8 cellular contexts compared by ENCODE assay signal in the genomic region with DNA sequence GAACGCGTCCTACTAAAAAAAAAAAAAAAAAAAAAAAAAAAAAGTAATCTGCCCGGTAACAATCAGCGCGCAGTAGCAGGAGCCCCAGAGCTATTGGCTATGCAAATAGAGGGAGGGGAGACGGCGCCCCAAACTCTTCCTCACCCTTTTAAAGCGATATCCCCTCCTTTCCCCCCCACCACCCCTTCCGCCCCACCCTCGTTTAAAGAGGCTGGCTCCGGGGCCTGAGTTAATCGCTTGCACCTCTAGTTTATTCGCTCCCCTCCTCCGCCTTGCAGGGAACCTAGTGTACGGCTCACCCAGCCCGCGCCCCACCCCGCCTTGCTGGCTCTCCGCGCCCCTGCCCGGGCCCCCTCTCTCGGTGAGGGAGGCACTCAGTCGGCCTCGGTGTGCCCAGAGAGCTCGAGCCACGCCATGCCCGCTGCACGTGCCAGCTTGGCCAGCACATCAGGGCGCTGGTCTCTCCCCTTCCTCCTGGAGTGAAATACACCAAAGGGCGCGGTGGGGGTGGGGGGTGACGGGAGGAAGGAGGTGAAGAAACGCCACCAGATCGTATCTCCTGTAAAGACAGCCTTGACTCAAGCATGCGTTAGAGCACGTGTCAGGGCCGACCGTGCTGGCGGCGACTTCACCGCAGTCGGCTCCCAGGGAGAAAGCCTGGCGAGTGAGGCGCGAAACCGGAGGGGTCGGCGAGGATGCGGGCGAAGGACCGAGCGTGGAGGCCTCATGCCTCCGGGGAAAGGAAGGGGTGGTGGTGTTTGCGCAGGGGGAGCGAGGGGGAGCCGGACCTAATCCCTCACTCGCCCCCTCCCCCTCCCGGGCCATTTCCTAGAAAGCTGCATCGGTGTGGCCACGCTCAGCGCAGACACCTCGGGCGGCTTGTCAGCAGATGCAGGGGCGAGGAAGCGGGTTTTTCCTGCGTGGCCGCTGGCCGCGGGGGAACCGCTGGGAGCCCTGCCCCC. TPM values are rescaled to one million over a fixed set of nuclear protein-coding genes. Genes with fewer than 3 reads are reported as not detected.
DNase-seq lines count a peak whose midpoint lies in the region; ATAC-seq, FAIRE-seq and TF ChIP-seq lines count a peak whose summit lies in the region.

No MANE protein-coding gene starts in this region.

- intact Hi-C loops in MCF 10A (cut with micrococcal nuclease): no loop called here

- DNase-seq in AG08396 (ENCODE audit: low spot score) (peak; percentile 66), GM19239 (ENCODE audit: insufficient read length, low spot score) (peak; percentile 68), UCSD-AML1 (lab: John Stamatoyannopoulos, UW; ENCODE audit: unreplicated experiment) (peak; percentile 87), MCF 10A (ENCODE audit: unreplicated experiment) (peak; percentile 67), islet precursor cell (peak; percentile 87), hepatic stellate cell (ENCODE audit: low spot score) (no peak)
- peak; percentile 85 for DNase-seq in stimulated activated CD4-positive, alpha-beta T cell treated with anti-CD3 and anti-CD28 coated beads, Interleukin-12 subunit alpha, Interleukin-12 subunit beta, amount 100 ng/mL, for 4 hours

- ATAC-seq in HG03469 (IDR thresholded peaks at IDR 0.05; ENCODE audit: unreplicated experiment): peak; percentile 28

- BruUV-seq in MCF 10A (replicated peaks; lab: Mats Ljungman, UMichigan): no TSS peak

- H3K9me3 Mint-ChIP-seq in MCF 10A (ENCODE audit: unreplicated experiment): no peaks in the 10 kb centered on the region

- peak overlapping the region; percentile 79 for H3K4me3 Mint-ChIP-seq in MCF 10A (ENCODE audit: unreplicated experiment)

- POLR2A ChIA-PET in MCF 10A (lab: Yijun Ruan, JAX): interaction anchor here (0.7 to 1.3 kb wide), 3 partner anchors 240 to 376 kb away, joined by 4 to 5 read pairs (median 5); no protein-coding TSS in a partner anchor

- CTCF ChIA-PET in MCF 10A (lab: Yijun Ruan, JAX): interaction anchor here (0.5 to 3.6 kb wide), 5 partner anchors 33 to 388 kb away, joined by 3 to 19 read pairs (median 4); no protein-coding TSS in a partner anchor

- no peak for TF ChIP-seq CTCF in MCF 10A (IDR thresholded peaks at IDR 0.05; ENCODE audit: unreplicated experiment)

- peaks cover 19% of the 10 kb centered on the region for H3K4me1 Mint-ChIP-seq in MCF 10A (ENCODE audit: insufficient read depth, unreplicated experiment)

- no peak overlapping the region for H3K27ac Mint-ChIP-seq in MCF 10A (ENCODE audit: low read depth, unreplicated experiment)

- FAIRE-seq in GM19239 (lab: Jason Lieb, UNC): no peak

- H3K27me3 Mint-ChIP-seq in MCF 10A (ENCODE audit: insufficient read depth, unreplicated experiment): peaks cover 83% of the 10 kb centered on the region

- H3K36me3 Mint-ChIP-seq in MCF 10A (ENCODE audit: insufficient read depth, unreplicated experiment): peaks cover 27% of the 10 kb centered on the region

RNA-seq across cellular contexts. Expression of a gene that starts 1.3 kb away (rescaled TPM):
- 62.2 and 70.9 TPM in 2 replicates for total RNA-seq in MCF 10A (2022)

RNA-seq across cellular contexts. Expression of a gene that starts 48.7 kb away (rescaled TPM):
- total RNA-seq in MCF 10A (2022): 44.0 and 45.8 TPM in 2 replicates
